ENCODE assay signal across 10 cellular contexts in genomic region chr9:86303316-86303975, GRCh38. TPM values are rescaled to one million over a fixed set of nuclear protein-coding genes. Genes with fewer than 3 reads are reported as not detected.
DNase-seq lines count a peak whose midpoint lies in the region; ATAC-seq and TF ChIP-seq lines count a peak whose summit lies in the region.
"Had no signal": no experiment of that assay in that cellular context is flagged by ENCODE, and none has a peak within 500 bp of the region (broad histone marks: within the 10 kb centered on the region; RNA-seq: fewer than 3 reads in every experiment).

No MANE protein-coding gene starts in this region.

- DNase-seq in HCEC 1CT (peak; percentile 30), T-helper 2 cell (peak in 4 of 5 experiments; percentile 9 to 96 (median 16)), caudate nucleus (lab: John Stamatoyannopoulos, UW) (peak in 3 of 61 donors; percentile 27 to 59 (median 31)), renal cortical epithelial cell (ENCODE audit: low read depth) (peak; percentile 43), upper lobe of right lung (no peak), tibial nerve (ENCODE audit: low spot score in 2 of 2) (no peak), posterior vena cava (ENCODE audit: low spot score) (no peak), SJCRH30 (no peak)
- DNase-seq: trophoblast cell had no signal

- 73 to 74% methylated on average over 4 of the region's 4 CpGs for WGBS in tibial nerve, 2 donors

- intact Hi-C loops in upper lobe of right lung (cut with DNase I) (no loop called here), posterior vena cava (cut with DNase I) (no loop called here)

- H3K9me3 ChIP-seq in upper lobe of right lung (no peaks in the 10 kb centered on the region), tibial nerve (no peaks in the 10 kb centered on the region), SJCRH30 (replicated peaks) (no peaks in the 10 kb centered on the region)

- TF ChIP-seq EP300 in tibial nerve (IDR thresholded peaks at IDR 0.05), result no peak

- no peaks in the 10 kb centered on the region for H3K4me1 ChIP-seq in upper lobe of right lung
- no peaks in the 10 kb centered on the region for H3K4me1 ChIP-seq in tibial nerve
- no peaks in the 10 kb centered on the region; the same call in 1 of the 2 replicates for H3K4me1 ChIP-seq in SJCRH30

- no peak for TF ChIP-seq CTCF in upper lobe of right lung (IDR thresholded peaks at IDR 0.05)
- no peak for TF ChIP-seq CTCF in tibial nerve (IDR thresholded peaks at IDR 0.05)

- H3K27ac ChIP-seq in caudate nucleus (ENCODE audit: low read depth, low read length), result peak overlapping the region; percentile 18
- no peak overlapping the region for H3K27ac ChIP-seq in upper lobe of right lung
- no peak overlapping the region for H3K27ac ChIP-seq in tibial nerve
- no peak overlapping the region for H3K27ac ChIP-seq in SJCRH30

- H3K36me3 ChIP-seq in upper lobe of right lung (peaks cover 100% of the 10 kb centered on the region), tibial nerve (peaks cover 3 to 99% (median 5%) of the 10 kb centered on the region in 3 donors), SJCRH30 (peaks cover 86% of the 10 kb centered on the region)

- no peak for ATAC-seq in upper lobe of right lung

- TF ChIP-seq POLR2A in tibial nerve (IDR thresholded peaks at IDR 0.05), result no peak

- H3K4me3 ChIP-seq in upper lobe of right lung (no peak overlapping the region), tibial nerve (no peak overlapping the region), SJCRH30 (no peak overlapping the region)

- H3K27me3 ChIP-seq in upper lobe of right lung (no peaks in the 10 kb centered on the region), tibial nerve (no peaks in the 10 kb centered on the region), SJCRH30 (no peaks in the 10 kb centered on the region)

RNA-seq across cellular contexts. Expression of gene ISCA1, which starts 21.1 kb away (rescaled TPM):
- total RNA-seq in renal cortical epithelial cell (43.9 and 47.1 TPM in 2 replicates), upper lobe of right lung (22.0 TPM), tibial nerve (10 to 100 TPM; 21.2 to 40.2 (median 32.7) TPM), posterior vena cava (10 to 100 TPM; 27.4 to 30.9 TPM)
- total RNA-seq in SJCRH30 (2014; rRNA removed; shearing (Covaris generic)), result 93.1 and 100.0 TPM in 2 replicates

RNA-seq across cellular contexts. Expression of gene C9orf153, which starts 44.0 kb away (rescaled TPM):
- 0.15 TPM in 1 of 2 replicates, not detected in the other for total RNA-seq in renal cortical epithelial cell
- 0.23 TPM for total RNA-seq in upper lobe of right lung
- 1 to 10 TPM in 2 of 4 donors, under 1 TPM in 2; 0.66 to 2.9 (median 1.2) TPM for total RNA-seq in tibial nerve
- total RNA-seq in posterior vena cava, result under 1 TPM; 0.24 to 0.28 TPM
- total RNA-seq in SJCRH30 (2014; rRNA removed; shearing (Covaris generic)), result 0.43 and 0.55 TPM in 2 replicates
- total RNA-seq: Daoy had no signal

RNA-seq across cellular contexts. Expression of gene TUT7, which starts 50.8 kb away (rescaled TPM):
- total RNA-seq in renal cortical epithelial cell, result 34.2 and 39.7 TPM in 2 replicates
- total RNA-seq in upper lobe of right lung, result 34.1 TPM
- 10 to 100 TPM; 25.7 to 49.6 (median 37.8) TPM for total RNA-seq in tibial nerve
- 10 to 100 TPM; 22.6 to 23.3 TPM for total RNA-seq in posterior vena cava
- 35.2 and 37.2 TPM in 2 replicates for total RNA-seq in SJCRH30 (2014; rRNA removed; shearing (Covaris generic))

Comparison
In these comparisons a context has a peak if more than half of its experiments do, and no peak if none do; other contexts are left out.
1. DNase-seq: peak in HCEC 1CT (single experiment), T-helper 2 cell (4 of 5) and renal cortical epithelial cell (single experiment); none in upper lobe of right lung (single experiment), tibial nerve (0 of 2), posterior vena cava (single experiment) and SJCRH30 (0 of 2).